17 cellular contexts compared by ENCODE assay signal in genomic region chr1:89962742-89963075, GRCh38.
"Had no signal": no experiment of that assay in that cellular context is flagged by ENCODE, and none has a peak within 500 bp of the region (broad histone marks: within the 10 kb centered on the region; RNA-seq: fewer than 3 reads in every experiment).

No MANE protein-coding gene starts in this region.

- ATAC-seq: activated CD4-positive, CD25-positive, alpha-beta regulatory T cell treated with anti-CD3 and anti-CD28 coated beads, Interleukin-2, amount 50 U/mL, for 24 hours had no signal

- H3K4me3 ChIP-seq: heart right ventricle, thoracic aorta had no signal

- H3K9me3 ChIP-seq: heart right ventricle, thoracic aorta had no signal

- H3K27ac ChIP-seq: thoracic aorta had no signal

- H3K27me3 ChIP-seq: brain microvascular endothelial cell, heart right ventricle had no signal

- H3K36me3 ChIP-seq: brain microvascular endothelial cell, heart right ventricle, thoracic aorta had no signal

- DNase-seq: activated CD4-positive, alpha-beta T cell treated with anti-CD3 and anti-CD28 coated beads, Interleukin-2, amount 50 U/mL, for 1 hour; activated CD8-positive, alpha-beta memory T cell treated with anti-CD3 and anti-CD28 coated beads for 24 hours; activated CD8-positive, alpha-beta memory T cell treated with anti-CD3 and anti-CD28 coated beads, Interleukin-2, amount 50 U/mL, for 48 hours; activated gamma-delta T cell; activated naive CD8-positive, alpha-beta T cell treated with anti-CD3 and anti-CD28 coated beads for 36 hours; amygdala; central memory CD4-positive, alpha-beta T cell; kidney glomerular epithelial cell; left ventricle myocardium superior; occipital lobe; retina; stimulated activated naive B cell treated with anti-CD40 and anti-IgM and Interleukin-4, amounts not matched to agents 10 μg/mL and 1 μg/mL and 100 μg/mL, for 72 hours; T1000 had no signal
